In the genomic region with DNA sequence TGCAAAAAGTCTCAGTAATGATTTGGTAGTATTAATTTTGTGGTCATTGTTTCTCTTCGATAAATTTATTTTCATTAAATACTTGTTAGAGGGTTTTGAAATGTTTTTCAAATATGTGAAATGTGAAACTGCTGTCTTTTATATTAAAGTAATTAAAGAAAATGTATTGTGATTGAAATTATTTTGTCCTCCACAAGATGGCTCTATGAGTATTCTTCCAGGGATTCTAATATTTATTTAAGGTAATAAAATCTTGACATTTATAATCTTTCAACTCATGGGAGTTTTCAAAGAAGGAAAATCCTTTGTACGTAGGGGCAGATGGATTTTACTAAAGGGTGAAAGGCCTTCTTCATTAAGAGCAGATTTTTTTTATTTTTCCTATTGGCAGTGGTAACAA, we compare ENCODE assay signal across 27 cellular contexts. TPM values are rescaled to one million over a fixed set of nuclear protein-coding genes. Genes with fewer than 3 reads are reported as not detected.
A peak's percentile ranks its signal among the peaks of the same experiment; 100 is the strongest.
DNase-seq lines count a peak whose midpoint lies in the region; ATAC-seq and TF ChIP-seq lines count a peak whose summit lies in the region.
"Had no signal": no experiment of that assay in that cellular context is flagged by ENCODE, and none has a peak within 500 bp of the region (broad histone marks: within the 10 kb centered on the region; RNA-seq: fewer than 3 reads in every experiment).

No MANE protein-coding gene starts in this region.

- in situ Hi-C loops in IMR-90 (cut with MboI; ENCODE audit: low sequenced_read_pairs), result no loop called here

- DNase-seq in IMR-90 (no peak), right lobe of liver (no peak), GM23338 (ENCODE audit: low spot score) (no peak), RKO (ENCODE audit: low spot score) (no peak), vagina (ENCODE audit: extremely low spot score in 2 of 2) (no peak), midbrain (lab: John Stamatoyannopoulos, UW) (no peak)
- DNase-seq: activated CD4-positive, CD25-positive, alpha-beta regulatory T cell; activated naive CD4-positive, alpha-beta T cell treated with anti-CD3 and anti-CD28 coated beads for 36 hours; activated T-cell treated with anti-CD3 and anti-CD28 coated beads, Interleukin-2, amount 50 U/mL, for 24 hours; anterior cingulate cortex; CD8-positive, alpha-beta T cell; DMS153; effector memory CD4-positive, alpha-beta T cell; heart left ventricle; left lung; MV-4-11; NCI-H1694 treated with DMSO at 0.1 percent for 48 hours; NCI-H2227 treated with DMSO at 0.1 percent for 48 hours; NCI-H748 treated with DMSO at 0.1 percent for 48 hours; occipital lobe; stimulated activated CD4-positive, alpha-beta T cell treated with anti-CD3 and anti-CD28 coated beads, Interleukin-15, amount 100 ng/mL, for 24 hours; substantia nigra had no signal

- H3K36me3 Mint-ChIP-seq in brain, result peaks cover 4% of the 10 kb centered on the region
- H3K36me3 Mint-ChIP-seq in GM23338 (ENCODE audit: low read depth), result no peaks in the 10 kb centered on the region

- TF ChIP-seq POLR2A in IMR-90 (IDR thresholded peaks at IDR 0.05; ENCODE audit: low read depth, low read length) (no peak), right lobe of liver (IDR thresholded peaks at IDR 0.05) (no peak), vagina (IDR thresholded peaks at IDR 0.05) (no peak)

- no peak overlapping the region for H3K4me3 ChIP-seq in IMR-90 (ENCODE audit: insufficient read depth, low read depth, low read length)
- no peak overlapping the region for H3K4me3 ChIP-seq in right lobe of liver
- H3K4me3 ChIP-seq in GM23338, result no peak overlapping the region
- H3K4me3 ChIP-seq in vagina, result no peak overlapping the region
- H3K4me3 ChIP-seq: GM12878, heart left ventricle, K562, left lung had no signal

- H3K56ac ChIP-seq in IMR-90 (ENCODE audit: extremely low read depth, insufficient read depth, low read length), result no peak overlapping the region

- no peak overlapping the region for H3K4ac ChIP-seq in IMR-90 (ENCODE audit: low read depth, low read length)

- H2AFZ ChIP-seq in IMR-90 (replicated peaks; ENCODE audit: low read length, poor library complexity) (no peak overlapping the region), GM23338 (no peak overlapping the region)

- TF ChIP-seq RAD21 in IMR-90 (IDR thresholded peaks at IDR 0.05; ENCODE audit: low read length), result no peak

- H3K9me3 Mint-ChIP-seq in brain (no peaks in the 10 kb centered on the region), GM23338 (no peaks in the 10 kb centered on the region)
- H3K9me3 Mint-ChIP-seq: activated naive CD4-positive, alpha-beta T cell treated with anti-CD3 and anti-CD28 coated beads for 36 hours; activated T-cell treated with anti-CD3 and anti-CD28 coated beads, Interleukin-2, amount 50 U/mL, for 24 hours; CD8-positive, alpha-beta T cell had no signal

- H2BK15ac ChIP-seq in IMR-90 (ENCODE audit: low read depth, low read length), result no peak overlapping the region

- no peak overlapping the region for H4K5ac ChIP-seq in IMR-90 (ENCODE audit: low read depth, low read length)

- no TSS peak for BruUV-seq in IMR-90 (replicated peaks; lab: Mats Ljungman, UMichigan)

- H2BK5ac ChIP-seq in IMR-90 (ENCODE audit: low read depth, low read length, poor library complexity, severe bottlenecking), result no peak overlapping the region

- TF ChIP-seq CTCF in 22Rv1 (IDR thresholded peaks at IDR 0.05), result peak; percentile 59
- 0 out of 2 replicates have a peak, but pooled peaks have one; percentile 7 for TF ChIP-seq CTCF in IMR-90 (conservative IDR thresholded peaks at IDR 0.05; ENCODE audit: low read depth, low read length)
- peak; percentile 41 to 45 for TF ChIP-seq CTCF in brain (conservative IDR thresholded peaks at IDR 0.05)
- TF ChIP-seq CTCF in right lobe of liver (IDR thresholded peaks at IDR 0.05), result peak in 3 of 4 donors; percentile 23 to 37 (median 29)
- no peak; a peak in 1 of 4 replicates for TF ChIP-seq CTCF in GM23338 (conservative IDR thresholded peaks at IDR 0.05; ENCODE audit: low read depth in 2 of 2)
- TF ChIP-seq CTCF in vagina (IDR thresholded peaks at IDR 0.05), result no peak

- H4K20me1 ChIP-seq in IMR-90 (ENCODE audit: insufficient read depth, low read length) (no peaks in the 10 kb centered on the region), GM23338 (replicated peaks; ENCODE audit: insufficient read depth) (no peaks in the 10 kb centered on the region)

- POLR2A ChIA-PET in IMR-90 (lab: Charles Lee; ENCODE audit: unreplicated experiment), result no interaction called here

- no peaks in the 10 kb centered on the region for H3F3A ChIP-seq in GM23338 (replicated peaks; ENCODE audit: low read depth)

- dilution Hi-C loops in IMR-90 (cut with HindIII; ENCODE audit: low sequenced_read_pairs, unreplicated experiment), result no loop called here

- no peak overlapping the region for H2AK9ac ChIP-seq in IMR-90 (replicated peaks; ENCODE audit: low read depth, low read length, poor library complexity)

- H4K8ac ChIP-seq in IMR-90 (ENCODE audit: low read depth in 2 of 2, low read length in 2 of 2), result no peak overlapping the region

- no peaks in the 10 kb centered on the region for H3K79me1 ChIP-seq in IMR-90 (ENCODE audit: low read depth in 1 of 2, low read length in 2 of 2)

- no peaks in the 10 kb centered on the region for H3K9me2 ChIP-seq in GM23338 (ENCODE audit: insufficient read depth)

- H3K36me3 ChIP-seq in IMR-90 (ENCODE audit: control insufficient read depth, insufficient read depth, low read length), result peaks cover 1% of the 10 kb centered on the region; the same call in 1 of the 2 replicates
- H3K36me3 ChIP-seq in right lobe of liver, result no peaks in the 10 kb centered on the region
- no peaks in the 10 kb centered on the region for H3K36me3 ChIP-seq in GM23338 (ENCODE audit: insufficient read depth)
- peaks cover 0 to 10% of the 10 kb centered on the region in 2 donors for H3K36me3 ChIP-seq in vagina

- H3K4me1 Mint-ChIP-seq in brain, result peaks cover 13% of the 10 kb centered on the region
- H3K4me1 Mint-ChIP-seq in GM23338, result peaks cover 31% of the 10 kb centered on the region

- no peak overlapping the region for H2AK5ac ChIP-seq in IMR-90 (ENCODE audit: low read depth, low read length)

- H3K27ac ChIP-seq in 22Rv1, result no peak overlapping the region
- H3K27ac ChIP-seq in IMR-90 (ENCODE audit: insufficient read depth, low read length), result no peak overlapping the region
- H3K27ac ChIP-seq in right lobe of liver, result no peak overlapping the region
- no peak overlapping the region for H3K27ac ChIP-seq in GM23338 (ENCODE audit: low read depth)
- H3K27ac ChIP-seq in vagina, result no peak overlapping the region
- H3K27ac ChIP-seq: heart left ventricle, left lung had no signal

- no peak overlapping the region for H3K18ac ChIP-seq in IMR-90 (ENCODE audit: low read depth, low read length)

- no peak overlapping the region for H2BK120ac ChIP-seq in IMR-90 (ENCODE audit: low read depth, low read length)

- H3K4me2 ChIP-seq in IMR-90 (ENCODE audit: low read depth, low read length) (no peak overlapping the region), GM23338 (no peak overlapping the region)

- no peak overlapping the region for H3K27ac Mint-ChIP-seq in brain
- H3K27ac Mint-ChIP-seq in GM23338, result no peak overlapping the region; the same call in 1 of the 2 replicates
- H3K27ac Mint-ChIP-seq: activated naive CD4-positive, alpha-beta T cell treated with anti-CD3 and anti-CD28 coated beads for 36 hours; activated T-cell treated with anti-CD3 and anti-CD28 coated beads, Interleukin-2, amount 50 U/mL, for 24 hours; CD8-positive, alpha-beta T cell had no signal

- no peak overlapping the region for H3K23ac ChIP-seq in IMR-90 (ENCODE audit: low read depth, low read length)

- ATAC-seq in IMR-90 (ENCODE audit: low read depth) (no peak), right lobe of liver (no peak), GM23338 (no peak)
- ATAC-seq: GM12878, heart left ventricle, K562, left lung, sciatic nerve had no signal

- H3K4me3 Mint-ChIP-seq in brain (no peak overlapping the region), GM23338 (no peak overlapping the region)
- H3K4me3 Mint-ChIP-seq: activated naive CD4-positive, alpha-beta T cell treated with anti-CD3 and anti-CD28 coated beads for 36 hours; activated T-cell treated with anti-CD3 and anti-CD28 coated beads, Interleukin-2, amount 50 U/mL, for 24 hours; CD8-positive, alpha-beta T cell had no signal

- H3K9me1 ChIP-seq in IMR-90 (ENCODE audit: insufficient read depth, low read length), result no peaks in the 10 kb centered on the region; the same call in 1 of the 2 replicates

- no peak overlapping the region for H3K9ac ChIP-seq in IMR-90 (ENCODE audit: low read depth, low read length)

- H3K4me1 ChIP-seq in IMR-90 (ENCODE audit: control insufficient read depth, insufficient read depth, low read length) (no peaks in the 10 kb centered on the region), right lobe of liver (peaks cover 0 to 15% (median 6%) of the 10 kb centered on the region in 4 donors), GM23338 (ENCODE audit: insufficient read depth) (peaks cover 14% of the 10 kb centered on the region), vagina (peaks cover 14% of the 10 kb centered on the region)
- H3K4me1 ChIP-seq: left lung had no signal

- no CpG with 5 or more reads among the region's 2 CpGs for WGBS in IMR-90 (ENCODE audit: extremely low coverage in 2 of 2, insufficient read length in 1 of 2), 2 experiments
- WGBS in right lobe of liver (ENCODE audit: insufficient coverage, low coverage, low lambda C conversion rate, missing lambda C conversion rate), result 68% methylated on average over 2 of the region's 2 CpGs

- H3K27me3 ChIP-seq in IMR-90 (ENCODE audit: control insufficient read depth, insufficient read depth, low read length) (no peaks in the 10 kb centered on the region), right lobe of liver (no peaks in the 10 kb centered on the region), GM23338 (ENCODE audit: insufficient read depth) (no peaks in the 10 kb centered on the region), vagina (no peaks in the 10 kb centered on the region)
- H3K27me3 ChIP-seq: heart left ventricle, left lung had no signal

- CTCF ChIA-PET in IMR-90 (lab: Yijun Ruan, JAX), result no interaction called here

- H2BK20ac ChIP-seq in IMR-90 (ENCODE audit: low read depth, low read length), result no peak overlapping the region

- H3K9me3 ChIP-seq in IMR-90 (ENCODE audit: control insufficient read depth, insufficient read depth, low read length) (no peaks in the 10 kb centered on the region), right lobe of liver (no peaks in the 10 kb centered on the region), vagina (no peaks in the 10 kb centered on the region)
- H3K9me3 ChIP-seq: heart left ventricle, left lung had no signal

- H3K14ac ChIP-seq in IMR-90 (replicated peaks; ENCODE audit: low read depth, low read length), result no peak overlapping the region

- H3K79me2 ChIP-seq in GM23338 (replicated peaks; ENCODE audit: insufficient read depth), result no peaks in the 10 kb centered on the region

- H4K91ac ChIP-seq in IMR-90 (ENCODE audit: insufficient read depth, low read depth, low read length), result no peak overlapping the region

- intact Hi-C loops in IMR-90 (cut with micrococcal nuclease), result loop anchor here (5.0 kb wide), 1 partner anchor 653 kb away; no protein-coding TSS in a partner anchor
- intact Hi-C loops in right lobe of liver (cut with DNase I), result no loop called here
- intact Hi-C loops in vagina (cut with DNase I), result no loop called here

- H3K27me3 Mint-ChIP-seq in brain (no peaks in the 10 kb centered on the region), GM23338 (ENCODE audit: insufficient read depth, low read depth, poor library complexity) (peaks cover 2% of the 10 kb centered on the region)
- H3K27me3 Mint-ChIP-seq: activated T-cell treated with anti-CD3 and anti-CD28 coated beads, Interleukin-2, amount 50 U/mL, for 24 hours had no signal

RNA-seq across cellular contexts. Expression of a gene that starts 19.3 kb away (rescaled TPM):
- total RNA-seq in IMR-90 (2012; rRNA removed) (10.8 and 18.9 TPM in 2 replicates), right lobe of liver (10 to 100 TPM; 32.2 to 52.8 (median 44.4) TPM), vagina (25.0 TPM)
- polyA plus RNA-seq in IMR-90 (2012; rRNA removed) (10.2 and 11.6 TPM in 2 replicates), brain (ENCODE audit: insufficient read depth, low read depth, low replicate concordance) (23.2 TPM), GM23338 (2016; fragmentation: Nextera tagmentation; extraction: Ambion mirVana) (31.2 and 34.2 TPM in 2 replicates)
- 6.2 and 6.6 TPM in 2 replicates for polyA plus RNA-seq in IMR-90 (2012; cell fraction: cytosol; rRNA removed)
- 2.2 and 3.7 TPM in 2 replicates for polyA plus RNA-seq in IMR-90 (2012; cell fraction: nucleus; rRNA removed; ENCODE audit: low replicate concordance)
- total RNA-seq in GM23338 (2014; rRNA removed; shearing (Covaris generic)), result 31.5 and 33.7 TPM in 2 replicates

Comparison
In these comparisons a context has a peak if more than half of its experiments do, and no peak if none do; other contexts are left out.
1. CTCF ChIP-seq: peak in 22Rv1 (single experiment), IMR-90 (single experiment), brain (2 of 2) and right lobe of liver (3 of 4); none in GM23338 (0 of 2) and vagina (0 of 3).